In genomic region chr4:8524595-8525382, GRCh38 we compare ENCODE assay signal across 16 cellular contexts. TPM values are rescaled to one million over a fixed set of nuclear protein-coding genes. Genes with fewer than 3 reads are reported as not detected.
"Had no signal": no experiment of that assay in that cellular context is flagged by ENCODE, and none has a peak within 500 bp of the region (broad histone marks: within the 10 kb centered on the region; RNA-seq: fewer than 3 reads in every experiment).

No MANE protein-coding gene starts in this region.

- H3K4me1 ChIP-seq: adrenal gland, right atrium auricular region had no signal

- DNase-seq: activated naive CD4-positive, alpha-beta T cell treated with anti-CD3 and anti-CD28 coated beads, Interleukin-2, amount 50 U/mL, for 16 hours; activated T-cell treated with anti-CD3 and anti-CD28 coated beads, Interleukin-2, amount 50 U/mL, for 1 hour; adrenal gland; caudate nucleus; effector CD8-positive, alpha-beta T cell; left ventricle myocardium superior; midbrain; naive B cell; stimulated activated CD4-positive, alpha-beta T cell treated with anti-CD3 and anti-CD28 coated beads, Interleukin-2, amount 100 ng/mL, for 24 hours; stimulated activated naive CD4-positive, alpha-beta T cell; substantia nigra; T-helper 17 cell had no signal

- H3K27ac ChIP-seq: coronary artery, right atrium auricular region had no signal

- H3K4me3 ChIP-seq: adrenal gland, coronary artery, right atrium auricular region, upper lobe of left lung had no signal

- H3K27me3 ChIP-seq: adrenal gland, right atrium auricular region, upper lobe of left lung had no signal

- H3K9me3 ChIP-seq: adrenal gland, upper lobe of left lung had no signal

- H3K36me3 ChIP-seq: adrenal gland, right atrium auricular region, upper lobe of left lung had no signal

RNA-seq across cellular contexts. Expression of gene GPR78, which starts 55.4 kb away (rescaled TPM):
- total RNA-seq: kidney epithelial cell, left ventricle myocardium superior, right atrium auricular region, T-helper 17 cell had no signal
